Comparison of ENCODE assay signal across 9 cellular contexts in genomic region chr1:153649137-153649866, GRCh38. TPM values are rescaled to one million over a fixed set of nuclear protein-coding genes. Genes with fewer than 3 reads are reported as not detected.
DNase-seq lines count a peak whose midpoint lies in the region; ATAC-seq and TF ChIP-seq lines count a peak whose summit lies in the region.
"Had no signal": no experiment of that assay in that cellular context is flagged by ENCODE, and none has a peak within 500 bp of the region (broad histone marks: within the 10 kb centered on the region; RNA-seq: fewer than 3 reads in every experiment).

No MANE protein-coding gene starts in this region.

- POLR2A ChIA-PET in IMR-90 (lab: Charles Lee; ENCODE audit: unreplicated experiment), result no interaction called here
- POLR2A ChIA-PET in naive thymus-derived CD8-positive, alpha-beta T cell (lab: Charles Lee), result interaction anchor here (0.5 to 10.4 kb wide), 10 partner anchors 10 to 112 kb away, joined by 3 to 85 read pairs (median 6); partner anchors contain the start of genes CHTOP, ILF2, INTS3 and NPR1

- dilution Hi-C loops in IMR-90 (cut with HindIII; ENCODE audit: low sequenced_read_pairs, unreplicated experiment), result no loop called here

- 40% methylated on average over 1 of the region's 3 CpGs; no CpG with 5 or more reads in 1 of the 2 experiments for WGBS in IMR-90 (ENCODE audit: extremely low coverage in 2 of 2, insufficient read length in 1 of 2), 2 experiments

- no peak overlapping the region for H3K4me3 ChIP-seq in CD4-positive, CD25-positive, alpha-beta regulatory T cell (ENCODE audit: low read depth, low read length)
- H3K4me3 ChIP-seq in IMR-90 (ENCODE audit: insufficient read depth, low read depth, low read length), result no peak overlapping the region

- no peak for TF ChIP-seq POLR2A in IMR-90 (IDR thresholded peaks at IDR 0.05; ENCODE audit: low read depth, low read length)

- peak in 2 of 3 donors; percentile 37 to 58 for DNase-seq in CD4-positive, CD25-positive, alpha-beta regulatory T cell
- DNase-seq in IMR-90, result no peak
- DNase-seq in activated naive CD8-positive, alpha-beta T cell treated with anti-CD3 and anti-CD28 coated beads for 36 hours, result no peak
- peak in 8 of 10 donors; percentile 13 to 75 (median 48) for DNase-seq in naive thymus-derived CD8-positive, alpha-beta T cell
- no peak for DNase-seq in pons (ENCODE audit: low spot score)
- DNase-seq in NCI-H2107 treated with DMSO at 0.1 percent for 48 hours (lab: John Stamatoyannopoulos, UW; ENCODE audit: unreplicated experiment), result no peak
- DNase-seq: effector memory CD4-positive, alpha-beta T cell had no signal

- H3K9me1 ChIP-seq in IMR-90 (ENCODE audit: insufficient read depth, low read length), result peaks cover 10% of the 10 kb centered on the region

- no peak overlapping the region for H3K14ac ChIP-seq in IMR-90 (replicated peaks; ENCODE audit: low read depth, low read length)

- peak overlapping the region; percentile 62 for H2AFZ ChIP-seq in IMR-90 (replicated peaks; ENCODE audit: low read length, poor library complexity)

- no peak overlapping the region for H2AK9ac ChIP-seq in IMR-90 (replicated peaks; ENCODE audit: low read depth, low read length, poor library complexity)

- H3K36me3 Mint-ChIP-seq in CD4-positive, CD25-positive, alpha-beta regulatory T cell, result peaks cover 17% of the 10 kb centered on the region
- H3K36me3 Mint-ChIP-seq in activated naive CD8-positive, alpha-beta T cell treated with anti-CD3 and anti-CD28 coated beads for 36 hours, result peaks cover 30% of the 10 kb centered on the region
- H3K36me3 Mint-ChIP-seq in naive thymus-derived CD8-positive, alpha-beta T cell, result peaks cover 11 to 32% (median 16%) of the 10 kb centered on the region in 3 donors

- H4K91ac ChIP-seq in IMR-90 (ENCODE audit: insufficient read depth, low read depth, low read length), result no peak overlapping the region

- H4K5ac ChIP-seq in IMR-90 (ENCODE audit: low read depth, low read length), result no peak overlapping the region

- no peaks in the 10 kb centered on the region for H3K9me3 Mint-ChIP-seq in CD4-positive, CD25-positive, alpha-beta regulatory T cell
- H3K9me3 Mint-ChIP-seq in activated naive CD8-positive, alpha-beta T cell treated with anti-CD3 and anti-CD28 coated beads for 36 hours, result no peaks in the 10 kb centered on the region
- no peaks in the 10 kb centered on the region for H3K9me3 Mint-ChIP-seq in naive thymus-derived CD8-positive, alpha-beta T cell

- H3K18ac ChIP-seq in IMR-90 (ENCODE audit: low read depth, low read length), result no peak overlapping the region

- in situ Hi-C loops in IMR-90 (cut with MboI; ENCODE audit: low sequenced_read_pairs), result loop anchor here (10.0 kb wide), 1 partner anchor 135 kb away; no protein-coding TSS in a partner anchor

- H3K27ac Mint-ChIP-seq in CD4-positive, CD25-positive, alpha-beta regulatory T cell, result peak overlapping the region; percentile 89 to 97 (median 97)
- peak overlapping the region; percentile 81 for H3K27ac Mint-ChIP-seq in activated naive CD8-positive, alpha-beta T cell treated with anti-CD3 and anti-CD28 coated beads for 36 hours
- H3K27ac Mint-ChIP-seq in naive thymus-derived CD8-positive, alpha-beta T cell, result peak overlapping the region; percentile 71 to 97 (median 94)

- no peak overlapping the region for H3K4me2 ChIP-seq in IMR-90 (ENCODE audit: low read depth, low read length)

- peaks cover 14 to 53% (median 37%) of the 10 kb centered on the region in 4 donors for H3K4me1 Mint-ChIP-seq in CD4-positive, CD25-positive, alpha-beta regulatory T cell
- H3K4me1 Mint-ChIP-seq in activated naive CD8-positive, alpha-beta T cell treated with anti-CD3 and anti-CD28 coated beads for 36 hours, result peaks cover 30% of the 10 kb centered on the region
- peaks cover 32 to 63% (median 61%) of the 10 kb centered on the region in 4 donors for H3K4me1 Mint-ChIP-seq in naive thymus-derived CD8-positive, alpha-beta T cell

- H3K27ac ChIP-seq in CD4-positive, CD25-positive, alpha-beta regulatory T cell (ENCODE audit: insufficient read depth, low read length, poor library complexity, severe bottlenecking), result peak overlapping the region; percentile 20
- H3K27ac ChIP-seq in IMR-90 (ENCODE audit: insufficient read depth, low read length), result no peak overlapping the region

- H2BK120ac ChIP-seq in IMR-90 (ENCODE audit: low read depth, low read length), result no peak overlapping the region

- H3K4me3 Mint-ChIP-seq in CD4-positive, CD25-positive, alpha-beta regulatory T cell, result peak overlapping the region in 3 of 4 donors; percentile 61 to 72 (median 70)
- peak overlapping the region; percentile 33 for H3K4me3 Mint-ChIP-seq in activated naive CD8-positive, alpha-beta T cell treated with anti-CD3 and anti-CD28 coated beads for 36 hours
- peak overlapping the region; percentile 61 to 91 (median 83) for H3K4me3 Mint-ChIP-seq in naive thymus-derived CD8-positive, alpha-beta T cell

- no peaks in the 10 kb centered on the region for H3K9me3 ChIP-seq in CD4-positive, CD25-positive, alpha-beta regulatory T cell (ENCODE audit: control insufficient read depth in 2 of 2, low read length in 2 of 2)
- no peaks in the 10 kb centered on the region for H3K9me3 ChIP-seq in IMR-90 (ENCODE audit: control insufficient read depth, insufficient read depth, low read length)

- H2BK5ac ChIP-seq in IMR-90 (ENCODE audit: low read depth, low read length, poor library complexity, severe bottlenecking), result no peak overlapping the region

- H3K36me3 ChIP-seq in CD4-positive, CD25-positive, alpha-beta regulatory T cell (ENCODE audit: control insufficient read depth, insufficient read depth, low read length), result peaks cover 24% of the 10 kb centered on the region
- H3K36me3 ChIP-seq in IMR-90 (ENCODE audit: control insufficient read depth, insufficient read depth, low read length), result peaks cover 17% of the 10 kb centered on the region

- H2BK20ac ChIP-seq in IMR-90 (ENCODE audit: low read depth, low read length), result no peak overlapping the region

- no peak overlapping the region for H3K9ac ChIP-seq in IMR-90 (ENCODE audit: low read depth, low read length)

- H3K27me3 ChIP-seq in CD4-positive, CD25-positive, alpha-beta regulatory T cell (ENCODE audit: control insufficient read depth, insufficient read depth, low read length), result no peaks in the 10 kb centered on the region
- no peaks in the 10 kb centered on the region for H3K27me3 ChIP-seq in IMR-90 (ENCODE audit: control insufficient read depth, insufficient read depth, low read length)

- TF ChIP-seq CTCF in IMR-90 (conservative IDR thresholded peaks at IDR 0.05; ENCODE audit: low read depth, low read length), result no peak

- no peak overlapping the region for H2AK5ac ChIP-seq in IMR-90 (ENCODE audit: low read depth, low read length)

- no peak overlapping the region for H3K56ac ChIP-seq in IMR-90 (ENCODE audit: extremely low read depth, insufficient read depth, low read length)

- peak; percentile 77 to 80 for ATAC-seq in CD4-positive, CD25-positive, alpha-beta regulatory T cell (ENCODE audit: low read depth in 2 of 2)
- no peak for ATAC-seq in IMR-90 (ENCODE audit: low read depth)
- ATAC-seq in naive thymus-derived CD8-positive, alpha-beta T cell, result peak; percentile 90 to 97
- ATAC-seq in HG03175 (IDR thresholded peaks at IDR 0.05; ENCODE audit: unreplicated experiment), result no peak
- no peak for ATAC-seq in GM19463 (IDR thresholded peaks at IDR 0.05; ENCODE audit: unreplicated experiment)

- peaks cover 18% of the 10 kb centered on the region for H3K4me1 ChIP-seq in CD4-positive, CD25-positive, alpha-beta regulatory T cell (ENCODE audit: control insufficient read depth, insufficient read depth, low read length, poor library complexity, severe bottlenecking)
- peaks cover 7% of the 10 kb centered on the region for H3K4me1 ChIP-seq in IMR-90 (ENCODE audit: control insufficient read depth, insufficient read depth, low read length)

- H4K8ac ChIP-seq in IMR-90 (ENCODE audit: low read depth in 2 of 2, low read length in 2 of 2), result no peak overlapping the region

- TF ChIP-seq RAD21 in IMR-90 (IDR thresholded peaks at IDR 0.05; ENCODE audit: low read length), result no peak

- CTCF ChIA-PET in IMR-90 (lab: Yijun Ruan, JAX), result interaction anchor here (0.8 kb wide), 1 partner anchor 81 kb away, joined by 3 read pairs; no protein-coding TSS in a partner anchor

- H4K20me1 ChIP-seq in IMR-90 (ENCODE audit: insufficient read depth, low read length), result no peaks in the 10 kb centered on the region

- no peak overlapping the region for H3K23ac ChIP-seq in IMR-90 (ENCODE audit: low read depth, low read length)

- BruUV-seq in IMR-90 (replicated peaks; lab: Mats Ljungman, UMichigan), result no TSS peak

- H3K4ac ChIP-seq in IMR-90 (ENCODE audit: low read depth, low read length), result no peak overlapping the region

- H2BK15ac ChIP-seq in IMR-90 (ENCODE audit: low read depth, low read length), result no peak overlapping the region

- H3K27me3 Mint-ChIP-seq in CD4-positive, CD25-positive, alpha-beta regulatory T cell, result no peaks in the 10 kb centered on the region
- no peaks in the 10 kb centered on the region for H3K27me3 Mint-ChIP-seq in activated naive CD8-positive, alpha-beta T cell treated with anti-CD3 and anti-CD28 coated beads for 36 hours
- no peaks in the 10 kb centered on the region for H3K27me3 Mint-ChIP-seq in naive thymus-derived CD8-positive, alpha-beta T cell

- H3K79me1 ChIP-seq in IMR-90 (ENCODE audit: low read depth in 1 of 2, low read length in 2 of 2), result peaks cover 0 to 18% of the 10 kb centered on the region in 2 experiments; a peak in 3 of 4 replicates

- intact Hi-C loops in IMR-90 (cut with micrococcal nuclease), result no loop called here

RNA-seq across cellular contexts. Expression of gene SNAPIN, which starts 9.2 kb away (rescaled TPM):
- total RNA-seq in CD4-positive, CD25-positive, alpha-beta regulatory T cell, result 21.5 TPM
- 100 to 1,000 TPM in 1 of 4 donors, 10 to 100 TPM in 3; 84.9 to 120 (median 93.7) TPM for polyA plus RNA-seq in CD4-positive, CD25-positive, alpha-beta regulatory T cell
- 37.2 and 40.9 TPM in 2 replicates for total RNA-seq in IMR-90 (2012; rRNA removed)
- 37.4 and 39.1 TPM in 2 replicates for polyA plus RNA-seq in IMR-90 (2012; rRNA removed)
- 47.1 and 71.5 TPM in 2 replicates for polyA plus RNA-seq in IMR-90 (2012; cell fraction: cytosol; rRNA removed)
- 16.6 and 34.9 TPM in 2 replicates for polyA plus RNA-seq in IMR-90 (2012; cell fraction: nucleus; rRNA removed; ENCODE audit: low replicate concordance)
- total RNA-seq in activated naive CD8-positive, alpha-beta T cell treated with anti-CD3 and anti-CD28 coated beads for 36 hours, result 10 to 100 TPM; 32.9 to 34.7 TPM
- total RNA-seq in naive thymus-derived CD8-positive, alpha-beta T cell, result 10 to 100 TPM; 28.2 to 30.7 TPM
- polyA plus RNA-seq in naive thymus-derived CD8-positive, alpha-beta T cell, result 10 to 100 TPM; 66.6 to 77.4 (median 72.3) TPM

RNA-seq across cellular contexts. Expression of gene CHTOP, which starts 15.4 kb away (rescaled TPM):
- total RNA-seq in CD4-positive, CD25-positive, alpha-beta regulatory T cell, result 85.1 TPM
- polyA plus RNA-seq in CD4-positive, CD25-positive, alpha-beta regulatory T cell, result 10 to 100 TPM; 57.5 to 73.1 (median 65.8) TPM
- total RNA-seq in IMR-90 (2012; rRNA removed), result 33.9 and 38.9 TPM in 2 replicates
- polyA plus RNA-seq in IMR-90 (2012; rRNA removed), result 49.3 and 50.8 TPM in 2 replicates
- polyA plus RNA-seq in IMR-90 (2012; cell fraction: cytosol; rRNA removed), result 35.0 and 80.4 TPM in 2 replicates
- polyA plus RNA-seq in IMR-90 (2012; cell fraction: nucleus; rRNA removed; ENCODE audit: low replicate concordance), result 34.8 and 95.9 TPM in 2 replicates
- total RNA-seq in activated naive CD8-positive, alpha-beta T cell treated with anti-CD3 and anti-CD28 coated beads for 36 hours, result 10 to 100 TPM; 94.3 to 98.1 TPM
- total RNA-seq in naive thymus-derived CD8-positive, alpha-beta T cell, result 100 to 1,000 TPM; 152 to 155 TPM
- 10 to 100 TPM; 45.2 to 74.7 (median 48.8) TPM for polyA plus RNA-seq in naive thymus-derived CD8-positive, alpha-beta T cell

RNA-seq across cellular contexts. Expression of gene S100A1, which starts 21.1 kb away (rescaled TPM):
- not detected for total RNA-seq in CD4-positive, CD25-positive, alpha-beta regulatory T cell
- not detected for polyA plus RNA-seq in CD4-positive, CD25-positive, alpha-beta regulatory T cell
- total RNA-seq in IMR-90 (2012; rRNA removed), result 0.18 TPM in 1 of 2 replicates, not detected in the other
- polyA plus RNA-seq in IMR-90 (2012; rRNA removed), result 0.29 and 0.59 TPM in 2 replicates
- 1.1 and 1.2 TPM in 2 replicates for polyA plus RNA-seq in IMR-90 (2012; cell fraction: cytosol; rRNA removed)
- 0.14 and 0.48 TPM in 2 replicates for polyA plus RNA-seq in IMR-90 (2012; cell fraction: nucleus; rRNA removed; ENCODE audit: low replicate concordance)
- total RNA-seq in activated naive CD8-positive, alpha-beta T cell treated with anti-CD3 and anti-CD28 coated beads for 36 hours, result not detected
- not detected for total RNA-seq in naive thymus-derived CD8-positive, alpha-beta T cell
- polyA plus RNA-seq in naive thymus-derived CD8-positive, alpha-beta T cell, result not detected

RNA-seq across cellular contexts. Expression of gene ILF2, which starts 21.5 kb away (rescaled TPM):
- 127 TPM for total RNA-seq in CD4-positive, CD25-positive, alpha-beta regulatory T cell
- 100 to 1,000 TPM; 133 to 162 (median 150) TPM for polyA plus RNA-seq in CD4-positive, CD25-positive, alpha-beta regulatory T cell
- total RNA-seq in IMR-90 (2012; rRNA removed), result 405 and 504 TPM in 2 replicates
- 269 and 273 TPM in 2 replicates for polyA plus RNA-seq in IMR-90 (2012; rRNA removed)
- 87.2 and 161 TPM in 2 replicates for polyA plus RNA-seq in IMR-90 (2012; cell fraction: cytosol; rRNA removed)
- 43.3 and 169 TPM in 2 replicates for polyA plus RNA-seq in IMR-90 (2012; cell fraction: nucleus; rRNA removed; ENCODE audit: low replicate concordance)
- 100 to 1,000 TPM; 419 to 431 TPM for total RNA-seq in activated naive CD8-positive, alpha-beta T cell treated with anti-CD3 and anti-CD28 coated beads for 36 hours
- 100 to 1,000 TPM in 1 of 2 experiments, 10 to 100 TPM in 1; 96.8 to 101 TPM for total RNA-seq in naive thymus-derived CD8-positive, alpha-beta T cell
- polyA plus RNA-seq in naive thymus-derived CD8-positive, alpha-beta T cell, result 100 to 1,000 TPM; 115 to 140 (median 121) TPM

RNA-seq across cellular contexts. Expression of gene S100A13, which starts 22.0 kb away (rescaled TPM):
- total RNA-seq in CD4-positive, CD25-positive, alpha-beta regulatory T cell, result 6.4 TPM
- 1 to 10 TPM in 2 of 4 donors, under 1 TPM in 2; 0.41 to 1.8 (median 1.3) TPM for polyA plus RNA-seq in CD4-positive, CD25-positive, alpha-beta regulatory T cell
- total RNA-seq in IMR-90 (2012; rRNA removed), result 122 and 225 TPM in 2 replicates
- polyA plus RNA-seq in IMR-90 (2012; rRNA removed), result 468 and 529 TPM in 2 replicates
- 242 and 504 TPM in 2 replicates for polyA plus RNA-seq in IMR-90 (2012; cell fraction: cytosol; rRNA removed)
- polyA plus RNA-seq in IMR-90 (2012; cell fraction: nucleus; rRNA removed; ENCODE audit: low replicate concordance), result 112 and 221 TPM in 2 replicates
- total RNA-seq in activated naive CD8-positive, alpha-beta T cell treated with anti-CD3 and anti-CD28 coated beads for 36 hours, result 1 to 10 TPM; 5.7 to 5.9 TPM
- total RNA-seq in naive thymus-derived CD8-positive, alpha-beta T cell, result 1 to 10 TPM; 5.3 to 6.0 TPM
- polyA plus RNA-seq in naive thymus-derived CD8-positive, alpha-beta T cell, result 1 to 10 TPM in 2 of 3 donors, under 1 TPM in 1; 0.94 to 1.9 (median 1.1) TPM

Comparison
In these comparisons a context has a peak if more than half of its experiments do, and no peak if none do; other contexts are left out.
1. ATAC-seq: peak in CD4-positive, CD25-positive, alpha-beta regulatory T cell (2 of 2) and naive thymus-derived CD8-positive, alpha-beta T cell (2 of 2); none in IMR-90 (single experiment), HG03175 (single experiment) and GM19463 (single experiment).
2. DNase-seq: peak in CD4-positive, CD25-positive, alpha-beta regulatory T cell (2 of 3) and naive thymus-derived CD8-positive, alpha-beta T cell (8 of 10); none in IMR-90 (single experiment), activated naive CD8-positive, alpha-beta T cell treated with anti-CD3 and anti-CD28 coated beads for 36 hours (single experiment), pons (single experiment) and NCI-H2107 treated with DMSO at 0.1 percent for 48 hours (single experiment).
3. H3K4me3 Mint-ChIP-seq: peak in every context shown above with its lines; median percentile 83 in naive thymus-derived CD8-positive, alpha-beta T cell; 70 in CD4-positive, CD25-positive, alpha-beta regulatory T cell; 33 in activated naive CD8-positive, alpha-beta T cell treated with anti-CD3 and anti-CD28 coated beads for 36 hours.
4. Peak in every context shown above with its lines, with median percentiles within 50 percentile points of each other: H3K27ac Mint-ChIP-seq.